2 cellular contexts compared by ENCODE assay signal in genomic region chr4:122604146-122604545, GRCh38.
TF ChIP-seq lines count a peak whose summit lies in the region.

No MANE protein-coding gene starts in this region.

TF ChIP-seq in GM23338, 12 proteins besides CTCF, POLR2A, EP300 and RAD21:
- no peak for TF ChIP-seq ZNF114 (CRISPR knock-in tag; IDR thresholded peaks at IDR 0.05)
- no peak for TF ChIP-seq ZNF331 (CRISPR knock-in tag; IDR thresholded peaks at IDR 0.05; ENCODE audit: low read depth)
- TF ChIP-seq NANOG (IDR thresholded peaks at IDR 0.05; ENCODE audit: borderline replicate concordance), result no peak
- TF ChIP-seq CREB1 (CRISPR knock-in tag; IDR thresholded peaks at IDR 0.05; ENCODE audit: low read depth), result no peak
- TF ChIP-seq, protein P1, sequence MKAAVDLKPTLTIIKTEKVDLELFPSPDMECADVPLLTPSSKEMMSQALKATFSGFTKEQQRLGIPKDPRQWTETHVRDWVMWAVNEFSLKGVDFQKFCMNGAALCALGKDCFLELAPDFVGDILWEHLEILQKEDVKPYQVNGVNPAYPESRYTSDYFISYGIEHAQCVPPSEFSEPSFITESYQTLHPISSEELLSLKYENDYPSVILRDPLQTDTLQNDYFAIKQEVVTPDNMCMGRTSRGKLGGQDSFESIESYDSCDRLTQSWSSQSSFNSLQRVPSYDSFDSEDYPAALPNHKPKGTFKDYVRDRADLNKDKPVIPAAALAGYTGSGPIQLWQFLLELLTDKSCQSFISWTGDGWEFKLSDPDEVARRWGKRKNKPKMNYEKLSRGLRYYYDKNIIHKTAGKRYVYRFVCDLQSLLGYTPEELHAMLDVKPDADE (IDR thresholded peaks at IDR 0.05), result no peak
- TF ChIP-seq JUNB (IDR thresholded peaks at IDR 0.05; ENCODE audit: unreplicated experiment), result no peak

TF ChIP-seq in K562, 482 proteins besides CTCF, POLR2A, EP300 and RAD21:
- TF ChIP-seq JUN (IDR thresholded peaks at IDR 0.05; ENCODE audit: borderline replicate concordance, low read depth, low read length), result no peak
- no peak for TF ChIP-seq JUN (CRISPR knock-in tag; IDR thresholded peaks at IDR 0.05; ENCODE audit: borderline replicate concordance)
- no peak for TF ChIP-seq NFIC (IDR thresholded peaks at IDR 0.05)
- TF ChIP-seq ARNT (IDR thresholded peaks at IDR 0.05), result no peak
- TF ChIP-seq, protein P2, sequence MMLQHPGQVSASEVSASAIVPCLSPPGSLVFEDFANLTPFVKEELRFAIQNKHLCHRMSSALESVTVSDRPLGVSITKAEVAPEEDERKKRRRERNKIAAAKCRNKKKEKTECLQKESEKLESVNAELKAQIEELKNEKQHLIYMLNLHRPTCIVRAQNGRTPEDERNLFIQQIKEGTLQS (IDR thresholded peaks at IDR 0.05), result no peak
- TF ChIP-seq, protein P2 (CRISPR knock-in tag; conservative IDR thresholded peaks at IDR 0.05), result no peak
TF ChIP-seq in K562: peak in this region for 0.
